Comparison of ENCODE assay signal across 12 cellular contexts in genomic region chr7:3956949-3957348, GRCh38.
A peak's percentile ranks its signal among the peaks of the same experiment; 100 is the strongest.
DNase-seq lines count a peak whose midpoint lies in the region; ATAC-seq lines count a peak whose summit lies in the region.
"Had no signal": no experiment of that assay in that cellular context is flagged by ENCODE, and none has a peak within 500 bp of the region (broad histone marks: within the 10 kb centered on the region; RNA-seq: fewer than 3 reads in every experiment).

No MANE protein-coding gene starts in this region.

- H3K36me3 Mint-ChIP-seq in activated T-cell treated with anti-CD3 and anti-CD28 coated beads, Interleukin-2, amount 50 U/mL, for 4 hours (ENCODE audit: insufficient read depth) = no peaks in the 10 kb centered on the region

- peak; percentile 34 for ATAC-seq in GM18508 (IDR thresholded peaks at IDR 0.05; ENCODE audit: insufficient read depth, unreplicated experiment)
- ATAC-seq in GM19467 (IDR thresholded peaks at IDR 0.05; ENCODE audit: unreplicated experiment) = peak; percentile 43
- ATAC-seq in HG02852 (IDR thresholded peaks at IDR 0.05; ENCODE audit: unreplicated experiment) = peak; percentile 60
- ATAC-seq in HG03457 (IDR thresholded peaks at IDR 0.05; ENCODE audit: unreplicated experiment) = peak; percentile 30
- ATAC-seq in activated T-cell treated with anti-CD3 and anti-CD28 coated beads, Interleukin-2, amount 50 U/mL, for 4 hours = no peak
- no peak for ATAC-seq in left lobe of liver
- ATAC-seq: upper lobe of right lung had no signal

- H3K4me1 Mint-ChIP-seq in activated T-cell treated with anti-CD3 and anti-CD28 coated beads, Interleukin-2, amount 50 U/mL, for 4 hours (ENCODE audit: low read depth) = no peaks in the 10 kb centered on the region

- H3K4me3 Mint-ChIP-seq in activated T-cell treated with anti-CD3 and anti-CD28 coated beads, Interleukin-2, amount 50 U/mL, for 4 hours = no peak overlapping the region

- no peaks in the 10 kb centered on the region for H3K9me3 Mint-ChIP-seq in activated T-cell treated with anti-CD3 and anti-CD28 coated beads, Interleukin-2, amount 50 U/mL, for 4 hours

- no peak for DNase-seq in NCI-H1092 treated with DMSO at 0.1 percent for 48 hours (lab: John Stamatoyannopoulos, UW)
- no peak for DNase-seq in activated T-cell treated with anti-CD3 and anti-CD28 coated beads, Interleukin-2, amount 50 U/mL, for 4 hours
- DNase-seq in NOMO-1 (lab: John Stamatoyannopoulos, UW; ENCODE audit: unreplicated experiment in 2 of 2) = no peak
- no peak for DNase-seq in left lobe of liver (ENCODE audit: low spot score)
- DNase-seq: NCI-H2227 treated with DMSO at 0.1 percent for 48 hours, PC-3, SW 1271, upper lobe of right lung had no signal

- peaks cover 2% of the 10 kb centered on the region for H3K27me3 Mint-ChIP-seq in activated T-cell treated with anti-CD3 and anti-CD28 coated beads, Interleukin-2, amount 50 U/mL, for 4 hours (ENCODE audit: low read depth)

Comparison
In these comparisons a context has a peak if more than half of its experiments do, and no peak if none do; other contexts are left out.
1. ATAC-seq: peak in GM18508 (single experiment), GM19467 (single experiment), HG02852 (single experiment) and HG03457 (single experiment); none in activated T-cell treated with anti-CD3 and anti-CD28 coated beads, Interleukin-2, amount 50 U/mL, for 4 hours (0 of 2) and left lobe of liver (single experiment).